In genomic region chr1:36083635-36084501, GRCh38 we compare ENCODE assay signal across 10 cellular contexts. TPM values are rescaled to one million over a fixed set of nuclear protein-coding genes. Genes with fewer than 3 reads are reported as not detected.
DNase-seq lines count a peak whose midpoint lies in the region; ATAC-seq, FAIRE-seq and TF ChIP-seq lines count a peak whose summit lies in the region.
"Had no signal": no experiment of that assay in that cellular context is flagged by ENCODE, and none has a peak within 500 bp of the region (broad histone marks: within the 10 kb centered on the region; RNA-seq: fewer than 3 reads in every experiment).

Gene TEKT2, plus strand, starts transcription at chr1:36084094. Its CDS starts 828 bp downstream, at chr1:36084922.

- WGBS in HepG2 (ENCODE audit: low lambda C conversion rate), result 48% methylated on average over 59 of the region's 59 CpGs

- ATAC-seq in HepG2 (no peak), GM18873 (IDR thresholded peaks at IDR 0.05; ENCODE audit: low FRiP score, unreplicated experiment) (no peak)
- ATAC-seq: naive thymus-derived CD8-positive, alpha-beta T cell had no signal

- peak within 1 kb of the TSS; percentile 50 to 65 (median 52); a peak in 4 of 6 replicates for H3K4me3 ChIP-seq in HepG2 (replicated peaks in 1 of 3; ENCODE audit: insufficient read depth in 1 of 3, low read depth in 2 of 3, low read length in 3 of 3)
- H3K4me3 ChIP-seq in tibial artery, result peak within 1 kb of the TSS; percentile 29 to 51

- H3K4me1 ChIP-seq in HepG2 (ENCODE audit: insufficient read depth, low read length) (peaks cover 16% of the 10 kb centered on the region; the same call in 1 of the 2 replicates), tibial artery (peaks cover 0 to 22% (median 17%) of the 10 kb centered on the region in 4 donors)

- CTCF ChIA-PET in HepG2 (lab: Yijun Ruan, JAX; ENCODE audit: low intra/inter-chr PET ratio, low total read pairs), result no interaction called here

- no peak for FAIRE-seq in HepG2 (lab: Jason Lieb, UNC)

- no TSS peak for BruUV-seq in HepG2 (replicated peaks; lab: Mats Ljungman, UMichigan)

- intact Hi-C loops in HepG2 (cut with micrococcal nuclease; ENCODE audit: unreplicated experiment) (no loop called here), tibial artery (cut with DNase I; ENCODE audit: low total_unique reads) (no loop called here)

- TF ChIP-seq EP300 in HepG2 (IDR thresholded peaks at IDR 0.05; ENCODE audit: low read depth in 2 of 2, low read length in 2 of 2) (no peak), HepG2 (CRISPR knock-in tag; IDR thresholded peaks at IDR 0.05; ENCODE audit: borderline replicate concordance) (no peak)

- no peak for TF ChIP-seq POLR2A in HepG2 (IDR thresholded peaks at IDR 0.05; ENCODE audit: insufficient read depth in 1 of 2, low read depth in 2 of 2, low read length in 2 of 2)

- H3K27ac ChIP-seq in HepG2 (ENCODE audit: extremely low read length, insufficient read depth, low read length), result no peak within 1 kb of the TSS
- no peak within 1 kb of the TSS for H3K27ac ChIP-seq in tibial artery

- POLR2A ChIA-PET in HepG2 (lab: Yijun Ruan, JAX), result no interaction called here

- no peaks in the 10 kb centered on the region for H3K9me3 ChIP-seq in HepG2 (ENCODE audit: low read length)
- H3K9me3 ChIP-seq in tibial artery, result no peaks in the 10 kb centered on the region

- peak within 1 kb of the TSS; percentile 58 for H2AFZ ChIP-seq in HepG2 (ENCODE audit: low read length)

- peak; percentile 69 for DNase-seq in Daoy (ENCODE audit: low read depth)
- DNase-seq in NCI-H2107 treated with DMSO at 0.1 percent for 48 hours (lab: John Stamatoyannopoulos, UW; ENCODE audit: unreplicated experiment), result peak; percentile 30
- DNase-seq in cerebellum (ENCODE audit: low spot score), result peak; percentile 54
- no peak for DNase-seq in HepG2 (ENCODE audit: low spot score)
- DNase-seq in tibial artery, result no peak
- DNase-seq in activated CD8-positive, alpha-beta memory T cell treated with anti-CD3 and anti-CD28 coated beads, Interleukin-2, amount 50 U/mL, for 4 hours, result no peak
- no peak for DNase-seq in amniotic stem cell (lab: John Stamatoyannopoulos, UW)

- peak within 1 kb of the TSS; percentile 53; the same call in 1 of the 2 replicates for H3K9ac ChIP-seq in HepG2 (ENCODE audit: insufficient read depth, low read depth, low read length)

- no peaks in the 10 kb centered on the region for H4K20me1 ChIP-seq in HepG2 (ENCODE audit: insufficient read depth, low read length)

- in situ Hi-C loops in HepG2 (cut with HindIII; ENCODE audit: extremely low pct_ligation_motif_present, low pct_unique_long_range_greater_than_20kb), result no loop called here

- TF ChIP-seq RAD21 in HepG2 (CRISPR knock-in tag; IDR thresholded peaks at IDR 0.05), result no peak

- no peaks in the 10 kb centered on the region for H3K79me2 ChIP-seq in HepG2 (ENCODE audit: insufficient read depth, low read length)

- H3K27me3 ChIP-seq in HepG2 (ENCODE audit: control insufficient read depth in 1 of 2, insufficient read depth in 2 of 2, low read length in 2 of 2) (peaks cover 0 to 2% of the 10 kb centered on the region in 2 experiments; a peak in 1 of 5 replicates), tibial artery (peaks cover 0 to 42% of the 10 kb centered on the region in 2 donors)

- H3K4me2 ChIP-seq in HepG2 (ENCODE audit: low read depth, low read length), result peak within 1 kb of the TSS; percentile 64

- no peaks in the 10 kb centered on the region for H3K36me3 ChIP-seq in HepG2 (replicated peaks in 1 of 2; ENCODE audit: control insufficient read depth in 1 of 2, insufficient read depth in 2 of 2, low read length in 2 of 2)
- H3K36me3 ChIP-seq in tibial artery, result no peaks in the 10 kb centered on the region

- TF ChIP-seq CTCF in HepG2 (CRISPR knock-in tag; IDR thresholded peaks at IDR 0.05), result no peak
- no peak for TF ChIP-seq CTCF in tibial artery (IDR thresholded peaks at IDR 0.05)

TF ChIP-seq in HepG2, 621 proteins besides CTCF, POLR2A, EP300 and RAD21:
- TF ChIP-seq SAP130 (CRISPR knock-in tag; IDR thresholded peaks at IDR 0.05; ENCODE audit: low read depth) (peak; percentile 17), ZNF569 (CRISPR knock-in tag; IDR thresholded peaks at IDR 0.05; ENCODE audit: borderline replicate concordance) (no peak), ARID4A (CRISPR knock-in tag; IDR thresholded peaks at IDR 0.05; ENCODE audit: borderline replicate concordance) (0 out of 2 replicates have a peak, but pooled peaks have one; percentile 10), ZNF777 (CRISPR knock-in tag; IDR thresholded peaks at IDR 0.05) (peak; percentile 60), MAFK (conservative IDR thresholded peaks at IDR 0.05 in 1 of 2, IDR thresholded peaks at IDR 0.05 in 1 of 2; ENCODE audit: low read length in 2 of 2) (no peak), RFX1 (IDR thresholded peaks at IDR 0.05) (peak; percentile 39), RFX3 (CRISPR knock-in tag; IDR thresholded peaks at IDR 0.05) (peak; percentile 63), GABPB1 (CRISPR knock-in tag; IDR thresholded peaks at IDR 0.05) (peak; percentile 21; the same call in 1 of the 2 replicates)
TF ChIP-seq in HepG2: peak in this region for 6.

RNA-seq across cellular contexts. Expression of gene TEKT2, which starts in this region (rescaled TPM):
- not detected in 2 replicates for total RNA-seq in Daoy (2014; rRNA removed; shearing (Covaris generic))
- 6.3 TPM for total RNA-seq in cerebellum
- 0.31 and 0.35 TPM in 2 replicates for total RNA-seq in HepG2 (2016; rRNA removed; fragmentation: Illumina TruSeq; extraction: Trizol)
- total RNA-seq in HepG2 (2016; cell fraction: cytosol; rRNA removed; fragmentation: Illumina TruSeq; extraction: Trizol; ENCODE audit: low read depth), result not detected in 2 replicates
- 0.16 and 0.45 TPM in 2 replicates for total RNA-seq in HepG2 (2016; cell fraction: insoluble cytoplasmic fraction; rRNA removed; fragmentation: Illumina TruSeq; extraction: Trizol)
- total RNA-seq in HepG2 (2016; cell fraction: membrane; rRNA removed; fragmentation: Illumina TruSeq; extraction: Trizol), result 0.19 and 0.34 TPM in 2 replicates
- 0.59 TPM in 1 of 2 replicates, not detected in the other for total RNA-seq in HepG2 (2016; cell fraction: nucleus; rRNA removed; fragmentation: Illumina TruSeq; extraction: Trizol)
- 0.24 and 0.38 TPM in 2 replicates for polyA plus RNA-seq in HepG2 (2011; rRNA removed)
- 0.12 and 0.19 TPM in 2 replicates for polyA plus RNA-seq in HepG2 (2011; cell fraction: cytosol; rRNA removed)
- 0.57 and 1.3 TPM in 2 replicates for polyA plus RNA-seq in HepG2 (2011; cell fraction: nucleus; rRNA removed)
- polyA plus RNA-seq in HepG2 (2012), result 0.35 and 0.38 TPM in 2 replicates
- polyA plus RNA-seq in HepG2 (2016; cell fraction: cytosol; fragmentation: Illumina TruSeq; extraction: Trizol; ENCODE audit: low read depth), result 0.07 and 0.11 TPM in 2 replicates
- 0.21 TPM in 2 replicates for polyA plus RNA-seq in HepG2 (2016; cell fraction: insoluble cytoplasmic fraction; fragmentation: Illumina TruSeq; extraction: Trizol; ENCODE audit: low read depth)
- polyA plus RNA-seq in HepG2 (2016; cell fraction: membrane; fragmentation: Illumina TruSeq; extraction: Trizol; ENCODE audit: low read depth), result 0.10 and 0.25 TPM in 2 replicates
- polyA plus RNA-seq in HepG2 (2016; cell fraction: nucleus; fragmentation: Illumina TruSeq; extraction: Trizol; ENCODE audit: insufficient read depth, low read depth), result 0.45 and 0.79 TPM in 2 replicates
- 0.84 TPM in 1 of 2 replicates, not detected in the other for polyA minus RNA-seq in HepG2 (2011; rRNA and poly(A)+ RNA removed; ENCODE audit: low replicate concordance)
- polyA minus RNA-seq in HepG2 (2011; cell fraction: cytosol; rRNA and poly(A)+ RNA removed), result not detected in 2 replicates
- 0.62 and 0.64 TPM in 2 replicates for polyA minus RNA-seq in HepG2 (2011; cell fraction: nucleus; rRNA and poly(A)+ RNA removed)
- total RNA-seq: HT1080; naive thymus-derived CD8-positive, alpha-beta T cell had no signal
- polyA plus RNA-seq: naive thymus-derived CD8-positive, alpha-beta T cell had no signal

Comparison
In these comparisons a context has a peak if more than half of its experiments do, and no peak if none do; other contexts are left out.
1. Peak in DNase-seq in Daoy; RNA of the gene not detected or under 1 TPM.
2. DNase-seq: peak in NCI-H2107 treated with DMSO at 0.1 percent for 48 hours (single experiment) and cerebellum (single experiment); none in HepG2 (single experiment), tibial artery (0 of 2), activated CD8-positive, alpha-beta memory T cell treated with anti-CD3 and anti-CD28 coated beads, Interleukin-2, amount 50 U/mL, for 4 hours (single experiment) and amniotic stem cell (single experiment).